ENCODE assay signal across 10 cellular contexts in the genomic region with DNA sequence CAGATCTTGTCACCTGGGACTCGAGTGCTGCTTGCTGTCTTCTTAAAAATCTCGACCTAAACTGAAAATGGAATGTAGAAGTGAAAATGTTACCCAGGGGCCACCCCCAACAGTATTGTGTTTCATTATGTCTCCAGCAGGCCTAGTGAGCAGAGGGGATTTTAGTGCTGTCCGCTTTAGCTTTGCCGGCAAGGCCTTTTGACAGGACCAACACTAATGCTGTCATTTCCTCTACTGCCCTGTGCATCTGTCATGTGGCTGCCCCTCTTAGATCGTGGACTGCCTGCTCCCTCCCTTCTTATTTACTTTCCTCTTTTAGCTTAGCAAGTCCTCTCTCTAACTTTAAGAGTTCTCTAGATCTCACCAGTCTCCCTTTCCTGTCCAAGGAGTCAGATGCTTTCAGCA.
A peak's percentile ranks its signal among the peaks of the same experiment; 100 is the strongest.
DNase-seq lines count a peak whose midpoint lies in the region; ATAC-seq and TF ChIP-seq lines count a peak whose summit lies in the region.
"Had no signal": no experiment of that assay in that cellular context is flagged by ENCODE, and none has a peak within 500 bp of the region (broad histone marks: within the 10 kb centered on the region; RNA-seq: fewer than 3 reads in every experiment).

No MANE protein-coding gene starts in this region.

- ATAC-seq in GM18867 (IDR thresholded peaks at IDR 0.05; ENCODE audit: unreplicated experiment) (peak; percentile 99), GM21825 (IDR thresholded peaks at IDR 0.05; ENCODE audit: unreplicated experiment) (peak; percentile 100), HG03558 (IDR thresholded peaks at IDR 0.05; ENCODE audit: extremely low read depth, unreplicated experiment) (peak; percentile 99), natural killer cell (peak in 2 of 3 donors; percentile 24 to 48)
- ATAC-seq: activated CD8-positive, alpha-beta T cell treated with anti-CD3 and anti-CD28 coated beads for 36 hours had no signal

- intact Hi-C loops in natural killer cell (cut with micrococcal nuclease) = no loop called here

- H3K36me3 Mint-ChIP-seq in natural killer cell = no peaks in the 10 kb centered on the region

- H3K27ac Mint-ChIP-seq in natural killer cell = no peak overlapping the region
- H3K27ac Mint-ChIP-seq: activated CD8-positive, alpha-beta T cell treated with anti-CD3 and anti-CD28 coated beads for 36 hours had no signal

- TF ChIP-seq CTCF in natural killer cell (IDR thresholded peaks at IDR 0.05) = no peak

- H3K4me3 Mint-ChIP-seq in natural killer cell = no peak overlapping the region
- H3K4me3 Mint-ChIP-seq: activated CD8-positive, alpha-beta T cell treated with anti-CD3 and anti-CD28 coated beads for 36 hours had no signal

- DNase-seq in natural killer cell = no peak
- no peak for DNase-seq in hippocampal formation (lab: John Stamatoyannopoulos, UW)
- no peak for DNase-seq in iPS-NIHi11 (ENCODE audit: low spot score)
- no peak for DNase-seq in effector CD4-positive, alpha-beta T cell
- DNase-seq in HuH-7 (ENCODE audit: low spot score) = no peak
- DNase-seq: activated CD8-positive, alpha-beta T cell treated with anti-CD3 and anti-CD28 coated beads for 36 hours; NCI-H187 had no signal

- H3K27me3 Mint-ChIP-seq in natural killer cell (ENCODE audit: low read depth in 2 of 2) = no peaks in the 10 kb centered on the region
- H3K27me3 Mint-ChIP-seq: activated CD8-positive, alpha-beta T cell treated with anti-CD3 and anti-CD28 coated beads for 36 hours had no signal

- no peaks in the 10 kb centered on the region for H3K9me3 Mint-ChIP-seq in natural killer cell
- H3K9me3 Mint-ChIP-seq: activated CD8-positive, alpha-beta T cell treated with anti-CD3 and anti-CD28 coated beads for 36 hours had no signal

- peaks cover 0 to 6% of the 10 kb centered on the region in 2 donors for H3K4me1 Mint-ChIP-seq in natural killer cell

Comparison
In these comparisons a context has a peak if more than half of its experiments do, and no peak if none do; other contexts are left out.
1. ATAC-seq: peak in every context shown above with its lines; median percentile 100 in GM21825; 99 in GM18867; 99 in HG03558; 36 in natural killer cell.